In genomic region chr1:85223334-85223733, GRCh38 we compare ENCODE assay signal across 1 cellular context.
TF ChIP-seq lines count a peak whose summit lies in the region.

No MANE protein-coding gene starts in this region.

TF ChIP-seq in IMR-90, 13 proteins besides CTCF, POLR2A, EP300 and RAD21:
- TF ChIP-seq ELK1 (IDR thresholded peaks at IDR 0.05; ENCODE audit: borderline replicate concordance, low read depth, low read length), result no peak
- no peak for TF ChIP-seq RFX5 (IDR thresholded peaks at IDR 0.05; ENCODE audit: low read depth, low read length)
- TF ChIP-seq FOS (IDR thresholded peaks at IDR 0.05; ENCODE audit: low read depth, low read length), result no peak
- TF ChIP-seq NFE2L2 (IDR thresholded peaks at IDR 0.05; ENCODE audit: low read depth, low read length), result no peak
- no peak for TF ChIP-seq MAZ (IDR thresholded peaks at IDR 0.05; ENCODE audit: borderline replicate concordance, low read depth, low read length)
- TF ChIP-seq SMC3 (IDR thresholded peaks at IDR 0.05; ENCODE audit: low read depth, low read length), result no peak
- TF ChIP-seq RCOR1 (IDR thresholded peaks at IDR 0.05; ENCODE audit: insufficient replicate concordance, low read length), result no peak
- TF ChIP-seq MAFK (IDR thresholded peaks at IDR 0.05; ENCODE audit: low read depth, low read length), result no peak
- TF ChIP-seq BHLHE40 (IDR thresholded peaks at IDR 0.05; ENCODE audit: low read depth, low read length), result no peak
- no peak for TF ChIP-seq MXI1 (IDR thresholded peaks at IDR 0.05; ENCODE audit: borderline replicate concordance, low read depth, low read length)
- TF ChIP-seq CHD1 (IDR thresholded peaks at IDR 0.05; ENCODE audit: low read depth, low read length), result no peak
- TF ChIP-seq USF2 (IDR thresholded peaks at IDR 0.05; ENCODE audit: low read depth, low read length), result no peak
- TF ChIP-seq CEBPB (IDR thresholded peaks at IDR 0.05; ENCODE audit: low read depth, low read length), result no peak
